ENCODE assay signal across 8 cellular contexts in the genomic region with DNA sequence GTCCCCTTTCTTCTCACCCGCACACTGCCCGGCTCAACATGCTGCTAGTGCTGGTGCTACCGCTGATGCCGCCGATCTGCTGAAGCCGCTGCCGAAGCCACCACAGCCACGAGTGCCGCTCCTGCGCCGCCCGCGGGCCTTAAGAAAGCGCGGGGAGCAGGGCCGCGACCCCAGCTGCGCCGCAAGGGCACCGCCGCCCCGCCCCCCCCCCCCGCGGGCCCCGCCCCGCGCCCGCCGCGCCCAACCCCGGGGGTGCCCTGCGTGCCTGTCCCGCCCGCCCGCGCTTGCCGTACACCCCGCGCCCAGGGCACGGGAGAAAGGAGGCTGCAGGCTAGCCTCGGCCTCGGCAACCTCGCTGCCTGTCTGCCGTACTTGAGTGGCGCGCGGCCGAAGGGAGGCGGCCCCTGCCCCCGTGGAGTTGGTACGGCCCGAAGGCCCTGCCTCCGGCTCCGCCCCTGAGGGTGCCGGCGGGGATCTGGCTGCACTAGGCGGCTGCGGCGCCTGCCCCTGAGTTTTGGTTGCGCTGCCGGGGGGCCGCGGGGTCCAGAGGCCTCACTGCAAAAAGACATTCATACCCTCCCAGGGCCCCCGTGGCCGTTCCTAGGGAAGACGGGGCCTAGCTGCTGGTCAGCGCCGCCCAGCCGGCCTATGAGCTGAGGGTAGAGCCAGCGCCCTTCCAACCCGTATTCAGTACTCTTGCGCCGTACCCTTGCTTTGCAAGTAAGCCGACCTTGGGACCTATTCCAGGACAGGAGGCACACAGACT. TPM values are rescaled to one million over a fixed set of nuclear protein-coding genes. Genes with fewer than 3 reads are reported as not detected.
A peak's percentile ranks its signal among the peaks of the same experiment; 100 is the strongest.
DNase-seq lines count a peak whose midpoint lies in the region; ATAC-seq, FAIRE-seq and TF ChIP-seq lines count a peak whose summit lies in the region.

Gene SOD2 (minus strand): TSS at position 114 of the 766 bp plus-strand sequence. CDS start 74 bp downstream, at position 40.

- peaks cover 0 to 45% of the 10 kb centered on the region in 2 donors for H3K4me1 ChIP-seq in right atrium auricular region

- H3K4me3 ChIP-seq in right atrium auricular region: peak within 1 kb of the TSS; percentile 96 to 98

- peak within 1 kb of the TSS; percentile 99 for H3K27ac ChIP-seq in angular gyrus (ENCODE audit: low read depth, low read length)
- peak within 1 kb of the TSS; percentile 98 for H3K27ac ChIP-seq in right atrium auricular region

- H3K27me3 ChIP-seq in right atrium auricular region: no peaks in the 10 kb centered on the region

- no peak for FAIRE-seq in urothelium cell line (lab: Jason Lieb, UNC)

- peak; percentile 71 for ATAC-seq in GM18499 (IDR thresholded peaks at IDR 0.05; ENCODE audit: insufficient read depth, unreplicated experiment)
- ATAC-seq in HG02852 (IDR thresholded peaks at IDR 0.05; ENCODE audit: unreplicated experiment): peak; percentile 72

- H3K9me3 ChIP-seq in right atrium auricular region: no peaks in the 10 kb centered on the region

- DNase-seq in NCI-H146 (lab: John Stamatoyannopoulos, UW) (peak; percentile 96), T-helper 2 cell (peak; percentile 64 to 93 (median 76)), right atrium auricular region (ENCODE audit: low spot score) (peak; percentile 84), pulmonary artery endothelial cell (ENCODE audit: low read depth, low spot score) (no peak), urothelium cell line (ENCODE audit: low spot score) (peak; percentile 89)

- TF ChIP-seq CTCF in right atrium auricular region (IDR thresholded peaks at IDR 0.05): no peak

- peaks cover 17% of the 10 kb centered on the region for H3K36me3 ChIP-seq in right atrium auricular region

RNA-seq across cellular contexts. Expression of gene SOD2, which starts in this region (rescaled TPM):
- total RNA-seq in right atrium auricular region: 100 to 1,000 TPM; 243 to 555 TPM
- 167 and 424 TPM in 2 replicates for total RNA-seq in pulmonary artery endothelial cell
